21 cellular contexts compared by ENCODE assay signal in genomic region chr11:68818181-68818580, GRCh38. TPM values are rescaled to one million over a fixed set of nuclear protein-coding genes. Genes with fewer than 3 reads are reported as not detected.
DNase-seq lines count a peak whose midpoint lies in the region; ATAC-seq and TF ChIP-seq lines count a peak whose summit lies in the region.
"Had no signal": no experiment of that assay in that cellular context is flagged by ENCODE, and none has a peak within 500 bp of the region (broad histone marks: within the 10 kb centered on the region; RNA-seq: fewer than 3 reads in every experiment).

No MANE protein-coding gene starts in this region.

- peaks cover 16% of the 10 kb centered on the region for H3K4me1 ChIP-seq in CD8-positive, alpha-beta memory T cell (ENCODE audit: insufficient read depth, low read length)
- peaks cover 8 to 17% of the 10 kb centered on the region in 2 donors for H3K4me1 ChIP-seq in esophagus (ENCODE audit: control insufficient read depth in 2 of 2, insufficient read depth in 2 of 2, low read length in 1 of 2)
- H3K4me1 ChIP-seq in prostate gland (replicated peaks): no peaks in the 10 kb centered on the region

- H3K36me3 Mint-ChIP-seq in CD8-positive, alpha-beta memory T cell: peaks cover 0 to 36% (median 7%) of the 10 kb centered on the region in 3 donors
- H3K36me3 Mint-ChIP-seq in T-helper 17 cell (ENCODE audit: low read depth) (no peaks in the 10 kb centered on the region), immature natural killer cell (peaks cover 0 to 7% (median 3%) of the 10 kb centered on the region in 3 donors)

- WGBS in esophagus, 2 donors: 47 to 57% methylated on average over 7 of the region's 7 CpGs
- WGBS in prostate gland: 40% methylated on average over 7 of the region's 7 CpGs

- ATAC-seq in T-helper 17 cell: no peak
- ATAC-seq in HG02798 (IDR thresholded peaks at IDR 0.05; ENCODE audit: poor library complexity, unreplicated experiment): no peak
- ATAC-seq: body of pancreas, SK-N-SH treated with all-trans-retinoic acid at 6 μM for 48 hours had no signal

- peaks cover 27 to 44% (median 38%) of the 10 kb centered on the region in 3 donors for H3K4me1 Mint-ChIP-seq in CD8-positive, alpha-beta memory T cell
- H3K4me1 Mint-ChIP-seq in T-helper 17 cell (peaks cover 25% of the 10 kb centered on the region), immature natural killer cell (peaks cover 33 to 45% of the 10 kb centered on the region in 2 donors)

- intact Hi-C loops in prostate gland (cut with DNase I): no loop called here

- no peak overlapping the region for H3K4me3 ChIP-seq in CD8-positive, alpha-beta memory T cell (ENCODE audit: low read length)
- H3K4me3 ChIP-seq in esophagus (ENCODE audit: low read depth in 1 of 2, low read length in 2 of 2): no peak overlapping the region
- H3K4me3 ChIP-seq in prostate gland: no peak overlapping the region
- H3K4me3 ChIP-seq: body of pancreas, heart right ventricle, left ventricle myocardium inferior, thoracic aorta had no signal

- no peaks in the 10 kb centered on the region for H3K27me3 Mint-ChIP-seq in CD8-positive, alpha-beta memory T cell
- no peaks in the 10 kb centered on the region for H3K27me3 Mint-ChIP-seq in T-helper 17 cell
- H3K27me3 Mint-ChIP-seq in immature natural killer cell (ENCODE audit: low read depth in 3 of 3): peaks cover 5 to 6% (median 6%) of the 10 kb centered on the region in 3 donors
- H3K27me3 Mint-ChIP-seq: activated naive CD8-positive, alpha-beta T cell had no signal

- H3K27ac ChIP-seq in CD8-positive, alpha-beta memory T cell (ENCODE audit: low read depth, low read length): no peak overlapping the region
- peak overlapping the region; percentile 11 to 44 for H3K27ac ChIP-seq in esophagus (ENCODE audit: low read depth in 2 of 2, low read length in 1 of 2)
- H3K27ac ChIP-seq in prostate gland: peak overlapping the region in 1 of 2 donors; percentile 10
- H3K27ac ChIP-seq: body of pancreas, heart right ventricle, left ventricle myocardium inferior, thoracic aorta had no signal

- DNase-seq in CD8-positive, alpha-beta memory T cell: no peak
- DNase-seq in T-helper 17 cell: no peak
- peak; percentile 64 for DNase-seq in prostate gland (ENCODE audit: low spot score)
- no peak for DNase-seq in immature natural killer cell
- no peak for DNase-seq in stimulated activated naive CD4-positive, alpha-beta T cell (lab: John Stamatoyannopoulos, UW)
- DNase-seq: activated CD4-positive, CD25-positive, alpha-beta regulatory T cell; body of pancreas; DMS79; heart right ventricle; KG1; left ventricle myocardium inferior; NCI-H524; nucleus accumbens; RPMI8226; stimulated activated CD4-positive, alpha-beta T cell treated with anti-CD3 and anti-CD28 coated beads, Interleukin-1b, Interleukin-23, amount 100 ng/mL, for 48 hours; T1000 had no signal

- H3K36me3 ChIP-seq in CD8-positive, alpha-beta memory T cell (ENCODE audit: insufficient read depth, low read length): peaks cover 5% of the 10 kb centered on the region
- H3K36me3 ChIP-seq in esophagus (ENCODE audit: control insufficient read depth in 2 of 2, insufficient read depth in 2 of 2, low read length in 1 of 2): peaks cover 2 to 4% of the 10 kb centered on the region in 2 donors
- H3K36me3 ChIP-seq in prostate gland: no peaks in the 10 kb centered on the region

- POLR2A ChIA-PET in CD8-positive, alpha-beta memory T cell (lab: Charles Lee): no interaction called here

- no peaks in the 10 kb centered on the region for H3K9me3 ChIP-seq in CD8-positive, alpha-beta memory T cell (ENCODE audit: low read length)
- H3K9me3 ChIP-seq in T-helper 17 cell (ENCODE audit: control insufficient read depth, low read length, poor library complexity, severe bottlenecking) (no peaks in the 10 kb centered on the region), esophagus (ENCODE audit: control insufficient read depth in 2 of 2, insufficient read depth in 1 of 2, low read depth in 1 of 2, low read length in 1 of 2) (no peaks in the 10 kb centered on the region), prostate gland (no peaks in the 10 kb centered on the region)
- H3K9me3 ChIP-seq: body of pancreas, heart right ventricle, left ventricle myocardium inferior, thoracic aorta had no signal

- CTCF ChIA-PET in CD8-positive, alpha-beta memory T cell (lab: Charles Lee): interaction anchor here (1.3 to 2.3 kb wide), 2 partner anchors 20 to 25 kb away, joined by 3 to 11 read pairs; no protein-coding TSS in a partner anchor

- no peak for TF ChIP-seq POLR2A in prostate gland (IDR thresholded peaks at IDR 0.05)

- no peak overlapping the region for H3K4me3 Mint-ChIP-seq in CD8-positive, alpha-beta memory T cell
- H3K4me3 Mint-ChIP-seq in T-helper 17 cell: no peak overlapping the region
- no peak overlapping the region for H3K4me3 Mint-ChIP-seq in immature natural killer cell
- H3K4me3 Mint-ChIP-seq: activated naive CD8-positive, alpha-beta T cell had no signal

- H3K27ac Mint-ChIP-seq in CD8-positive, alpha-beta memory T cell: peak overlapping the region in 5 of 8 donors; percentile 56 to 93 (median 84)
- H3K27ac Mint-ChIP-seq in T-helper 17 cell (peak overlapping the region; percentile 86), immature natural killer cell (peak overlapping the region in 3 of 6 donors; percentile 88 to 94 (median 89))
- H3K27ac Mint-ChIP-seq: activated naive CD8-positive, alpha-beta T cell had no signal

- no peaks in the 10 kb centered on the region for H3K9me3 Mint-ChIP-seq in CD8-positive, alpha-beta memory T cell
- H3K9me3 Mint-ChIP-seq in immature natural killer cell: no peaks in the 10 kb centered on the region

- no peak for TF ChIP-seq CTCF in prostate gland (IDR thresholded peaks at IDR 0.05)

- H3K27me3 ChIP-seq in CD8-positive, alpha-beta memory T cell (ENCODE audit: insufficient read depth, low read length, poor library complexity, severe bottlenecking): no peaks in the 10 kb centered on the region
- H3K27me3 ChIP-seq in esophagus (ENCODE audit: control insufficient read depth in 1 of 2, insufficient read depth in 2 of 2, low read length in 2 of 2) (no peaks in the 10 kb centered on the region), prostate gland (replicated peaks; ENCODE audit: insufficient read depth) (no peaks in the 10 kb centered on the region)
- H3K27me3 ChIP-seq: body of pancreas, heart right ventricle had no signal

RNA-seq across cellular contexts. Expression of gene CPT1A, which starts 23.5 kb away (rescaled TPM):
- 10 to 100 TPM; 25.6 to 27.4 TPM for total RNA-seq in CD8-positive, alpha-beta memory T cell
- polyA plus RNA-seq in CD8-positive, alpha-beta memory T cell: 9.8 TPM
- total RNA-seq in T-helper 17 cell: 10 to 100 TPM; 29.5 to 33.3 TPM
- 10 to 100 TPM in 1 of 2 donors, 1 to 10 TPM in 1; 8.4 to 13.8 TPM for polyA plus RNA-seq in esophagus
- 10 to 100 TPM; 33.3 to 55.2 TPM for total RNA-seq in prostate gland
- 10 to 100 TPM in 1 of 3 donors, 1 to 10 TPM in 2; 6.4 to 20.3 (median 8.0) TPM for polyA plus RNA-seq in immature natural killer cell
